In genomic region chr14:79967453-79967852, GRCh38 we compare ENCODE assay signal across 14 cellular contexts.
A peak's percentile ranks its signal among the peaks of the same experiment; 100 is the strongest.
DNase-seq lines count a peak whose midpoint lies in the region; TF ChIP-seq lines count a peak whose summit lies in the region.
"Had no signal": no experiment of that assay in that cellular context is flagged by ENCODE, and none has a peak within 500 bp of the region (broad histone marks: within the 10 kb centered on the region; RNA-seq: fewer than 3 reads in every experiment).

No MANE protein-coding gene starts in this region.

- no peak overlapping the region for H2AFZ ChIP-seq in GM23248

- H3K36me3 ChIP-seq in GM23248 (ENCODE audit: low read depth), result no peaks in the 10 kb centered on the region
- H3K36me3 ChIP-seq in SJSA1, result no peaks in the 10 kb centered on the region
- H3K36me3 ChIP-seq in Caco-2 (ENCODE audit: control insufficient read depth, insufficient read depth, low read length), result no peaks in the 10 kb centered on the region

- WGBS in GM23248 (ENCODE audit: low coverage in 1 of 2, low lambda C conversion rate in 2 of 2, missing lambda C conversion rate in 2 of 2), 2 experiments, result 26 to 41% methylated on average over 2 of the region's 2 CpGs

- intact Hi-C loops in Caco-2 (cut with micrococcal nuclease; ENCODE audit: unreplicated experiment), result no loop called here

- TF ChIP-seq CTCF in AG10803 (conservative IDR thresholded peaks at IDR 0.05; ENCODE audit: low read length) (no peak), Caco-2 (IDR thresholded peaks at IDR 0.05; ENCODE audit: insufficient read depth in 1 of 2, low read depth in 1 of 2, low read length in 1 of 2, severe bottlenecking in 1 of 2, unreplicated experiment in 1 of 2) (no peak)

- CTCF ChIA-PET in HEK293T (lab: Yijun Ruan, JAX), result no interaction called here
- CTCF ChIA-PET in Caco-2 (lab: Charles Lee), result no interaction called here

- no TSS peak for BruUV-seq in Caco-2 (replicated peaks; lab: Mats Ljungman, UMichigan)

- peak overlapping the region; percentile 60 for H3K9ac ChIP-seq in GM23248

- H3K27me3 ChIP-seq in GM23248 (replicated peaks; ENCODE audit: insufficient read depth) (no peaks in the 10 kb centered on the region), SJSA1 (replicated peaks) (no peaks in the 10 kb centered on the region), Caco-2 (replicated peaks; ENCODE audit: control insufficient read depth, insufficient read depth, low read length) (no peaks in the 10 kb centered on the region)

- no peaks in the 10 kb centered on the region for H3K9me2 ChIP-seq in GM23248 (ENCODE audit: insufficient read depth)

- H3K4me3 ChIP-seq in AG10803 (ENCODE audit: low read length), result no peak overlapping the region
- H3K4me3 ChIP-seq in GM23248, result no peak overlapping the region
- H3K4me3 ChIP-seq in SJSA1, result no peak overlapping the region
- no peak overlapping the region for H3K4me3 ChIP-seq in Caco-2 (ENCODE audit: low read depth, low read length)

- H3K36me3 Mint-ChIP-seq in Caco-2 (ENCODE audit: insufficient read depth, unreplicated experiment), result no peaks in the 10 kb centered on the region
- H3K36me3 Mint-ChIP-seq: CD14-positive monocyte; CD8-positive, alpha-beta T cell; IgD-negative memory B cell had no signal

- H3K4me1 Mint-ChIP-seq in Caco-2 (ENCODE audit: low read depth, unreplicated experiment), result no peaks in the 10 kb centered on the region
- H3K4me1 Mint-ChIP-seq: CD14-positive monocyte, IgD-negative memory B cell had no signal

- H3K4me3 Mint-ChIP-seq in Caco-2 (ENCODE audit: unreplicated experiment), result no peak overlapping the region
- H3K4me3 Mint-ChIP-seq: CD14-positive monocyte; CD8-positive, alpha-beta T cell; IgD-negative memory B cell had no signal

- H3K27me3 Mint-ChIP-seq in Caco-2 (ENCODE audit: insufficient read depth, unreplicated experiment), result no peaks in the 10 kb centered on the region
- H3K27me3 Mint-ChIP-seq: IgD-negative memory B cell had no signal

- H3F3A ChIP-seq in GM23248 (ENCODE audit: insufficient read depth), result no peaks in the 10 kb centered on the region

- H3K9me3 Mint-ChIP-seq in Caco-2 (ENCODE audit: unreplicated experiment), result no peaks in the 10 kb centered on the region

- 0 out of 2 replicates have a peak, but pooled peaks cover 7% of the 10 kb centered on the region for H3K4me1 ChIP-seq in GM23248 (ENCODE audit: insufficient read depth)
- H3K4me1 ChIP-seq in SJSA1 (replicated peaks), result peaks cover 16% of the 10 kb centered on the region
- no peaks in the 10 kb centered on the region for H3K4me1 ChIP-seq in Caco-2

- H3K27ac ChIP-seq in GM23248, result peak overlapping the region; percentile 78
- H3K27ac ChIP-seq in SJSA1, result 0 out of 2 replicates have a peak overlapping the region, but pooled peaks have one; percentile 13

- no peaks in the 10 kb centered on the region for H3K79me2 ChIP-seq in GM23248 (ENCODE audit: insufficient read depth)

- H3K27ac Mint-ChIP-seq in Caco-2 (ENCODE audit: unreplicated experiment), result no peak overlapping the region
- H3K27ac Mint-ChIP-seq: CD14-positive monocyte; CD8-positive, alpha-beta T cell; IgD-negative memory B cell had no signal

- POLR2A ChIA-PET in HEK293T (lab: Yijun Ruan, JAX), result no interaction called here
- POLR2A ChIA-PET in Caco-2 (lab: Charles Lee), result no interaction called here

- in situ Hi-C loops in GM23248 (cut with MboI), result no loop called here

- H4K20me1 ChIP-seq in GM23248 (ENCODE audit: insufficient read depth), result no peaks in the 10 kb centered on the region

- H3K9me3 ChIP-seq in GM23248 (ENCODE audit: low read depth) (no peaks in the 10 kb centered on the region), SJSA1 (replicated peaks) (no peaks in the 10 kb centered on the region), Caco-2 (no peaks in the 10 kb centered on the region)

- no peak overlapping the region for H3K4me2 ChIP-seq in GM23248 (ENCODE audit: unreplicated experiment)

- DNase-seq in AG10803 (ENCODE audit: low read depth) (peak; percentile 5), GM23248 (peak; percentile 44), SJSA1 (ENCODE audit: low read depth in 1 of 2, low spot score in 2 of 2) (no peak), iris pigment epithelial cell (ENCODE audit: low read depth) (peak; percentile 6), HEK293T (ENCODE audit: extremely low spot score) (no peak), Caco-2 (no peak), SIG-M5 (lab: John Stamatoyannopoulos, UW) (no peak)
- DNase-seq: CD8-positive, alpha-beta T cell; DMS 273 treated with DMSO at 0.1 percent for 48 hours; DMS79; GDM1; KG1 had no signal

TF ChIP-seq in HEK293T, 16 proteins besides CTCF, POLR2A, EP300 and RAD21:
- TF ChIP-seq BHLHE40 (IDR thresholded peaks at IDR 0.05; ENCODE audit: borderline replicate concordance) (no peak), ARNT (IDR thresholded peaks at IDR 0.05) (no peak), SUZ12 (IDR thresholded peaks at IDR 0.05) (no peak), FOXK2 (IDR thresholded peaks at IDR 0.05) (no peak), ELF4 (IDR thresholded peaks at IDR 0.05) (no peak), L3MBTL2 (conservative IDR thresholded peaks at IDR 0.05) (no peak), HDGF (IDR thresholded peaks at IDR 0.05; ENCODE audit: borderline replicate concordance) (no peak), LEF1 (IDR thresholded peaks at IDR 0.05; ENCODE audit: borderline replicate concordance) (no peak)
TF ChIP-seq in HEK293T: peak in this region for 0.

Comparison
In these comparisons a context has a peak if more than half of its experiments do, and no peak if none do; other contexts are left out.
1. DNase-seq: peak in AG10803 (single experiment), GM23248 (single experiment) and iris pigment epithelial cell (single experiment); none in SJSA1 (0 of 2), HEK293T (single experiment), Caco-2 (0 of 2) and SIG-M5 (single experiment).